In genomic region chr6:75145976-75146375, GRCh38 we compare ENCODE assay signal across 23 cellular contexts. TPM values are rescaled to one million over a fixed set of nuclear protein-coding genes. Genes with fewer than 3 reads are reported as not detected.
DNase-seq lines count a peak whose midpoint lies in the region; ATAC-seq and TF ChIP-seq lines count a peak whose summit lies in the region.
"Had no signal": no experiment of that assay in that cellular context is flagged by ENCODE, and none has a peak within 500 bp of the region (broad histone marks: within the 10 kb centered on the region; RNA-seq: fewer than 3 reads in every experiment).

No MANE protein-coding gene starts in this region.

- H3K36me3 Mint-ChIP-seq in endodermal cell (ENCODE audit: low read depth) (no peaks in the 10 kb centered on the region), osteocyte (ENCODE audit: unreplicated experiment) (peaks cover 51% of the 10 kb centered on the region)
- H3K36me3 Mint-ChIP-seq: CD4-positive, CD25-positive, alpha-beta regulatory T cell had no signal

- H4K20me1 ChIP-seq in OCI-LY1 (ENCODE audit: insufficient read depth, low read length): no peaks in the 10 kb centered on the region

- H3K27ac ChIP-seq in OCI-LY1 (ENCODE audit: low read depth, low read length, poor library complexity, severe bottlenecking) (no peak overlapping the region), endodermal cell (ENCODE audit: low read depth, low read length) (no peak overlapping the region)
- H3K27ac ChIP-seq: 22Rv1, PC-9, SJCRH30 had no signal

- no peak overlapping the region for H3K27ac Mint-ChIP-seq in endodermal cell
- H3K27ac Mint-ChIP-seq in osteocyte (ENCODE audit: unreplicated experiment): peak overlapping the region; percentile 39
- H3K27ac Mint-ChIP-seq: CD4-positive, CD25-positive, alpha-beta regulatory T cell had no signal

- no peaks in the 10 kb centered on the region for H3K27me3 ChIP-seq in OCI-LY1 (ENCODE audit: insufficient read depth, low read length)
- no peaks in the 10 kb centered on the region for H3K27me3 ChIP-seq in endodermal cell (ENCODE audit: control insufficient read depth, insufficient read depth, low read length, poor library complexity, severe bottlenecking)
- H3K27me3 ChIP-seq: BE2C, SJCRH30 had no signal

- H3K9me3 Mint-ChIP-seq in endodermal cell (no peaks in the 10 kb centered on the region), osteocyte (ENCODE audit: unreplicated experiment) (peaks cover 6% of the 10 kb centered on the region)

- no peak overlapping the region for H2AFZ ChIP-seq in OCI-LY1 (ENCODE audit: low read length)
- H2AFZ ChIP-seq: PC-9 had no signal

- no peaks in the 10 kb centered on the region for H3K9me3 ChIP-seq in OCI-LY1 (ENCODE audit: low read length)
- H3K9me3 ChIP-seq in endodermal cell (ENCODE audit: control insufficient read depth, low read length): no peaks in the 10 kb centered on the region
- H3K9me3 ChIP-seq: BE2C, SJCRH30 had no signal

- H3K9ac ChIP-seq in OCI-LY1 (ENCODE audit: low read length): no peak overlapping the region
- no peak overlapping the region for H3K9ac ChIP-seq in endodermal cell (ENCODE audit: extremely low read depth, low read length, poor library complexity, severe bottlenecking)

- H3K4me2 ChIP-seq in OCI-LY1 (ENCODE audit: low read length): no peak overlapping the region
- H3K4me2 ChIP-seq: PC-9 had no signal

- ATAC-seq in HG03460 (IDR thresholded peaks at IDR 0.05; ENCODE audit: unreplicated experiment): no peak
- ATAC-seq: HepG2 had no signal

- DNase-seq in DMS53 (lab: John Stamatoyannopoulos, UW): peak; percentile 28
- no peak for DNase-seq in DMS53 treated with DMSO at 0.1 percent for 48 hours (lab: John Stamatoyannopoulos, UW; ENCODE audit: unreplicated experiment)
- DNase-seq in endodermal cell: peak; percentile 54
- DNase-seq in osteocyte (ENCODE audit: extremely low spot score, unreplicated experiment): no peak
- no peak for DNase-seq in activated T-cell treated with anti-CD3 and anti-CD28 coated beads for 4 hours
- DNase-seq in activated CD4-positive, alpha-beta T cell treated with anti-CD3 and anti-CD28 coated beads for 48 hours: no peak
- DNase-seq: BE2C; CD4-positive, CD25-positive, alpha-beta regulatory T cell; COR-L47; DMS 273 treated with DMSO at 0.1 percent for 48 hours; GDM1; KG1; NCI-H1092; NCI-H1436 treated with DMSO at 0.1 percent for 48 hours; NCI-H2029; NCI-H345; NCI-H524 treated with DMSO at 0.1 percent for 48 hours; PC-9; SJCRH30 had no signal

- H3K9me2 ChIP-seq in OCI-LY1 (ENCODE audit: low read depth, low read length): no peaks in the 10 kb centered on the region

- no peaks in the 10 kb centered on the region for H3K4me1 Mint-ChIP-seq in endodermal cell
- peaks cover 54% of the 10 kb centered on the region for H3K4me1 Mint-ChIP-seq in osteocyte (ENCODE audit: unreplicated experiment)
- H3K4me1 Mint-ChIP-seq: CD4-positive, CD25-positive, alpha-beta regulatory T cell had no signal

- no peak overlapping the region for H3K4me3 ChIP-seq in OCI-LY1 (ENCODE audit: low read depth, low read length, poor library complexity, severe bottlenecking)
- no peak overlapping the region for H3K4me3 ChIP-seq in endodermal cell (ENCODE audit: low read length)
- H3K4me3 ChIP-seq: PC-9, SJCRH30 had no signal

- H3K4me3 Mint-ChIP-seq in endodermal cell: no peak overlapping the region
- H3K4me3 Mint-ChIP-seq in osteocyte (ENCODE audit: unreplicated experiment): no peak overlapping the region
- H3K4me3 Mint-ChIP-seq: CD4-positive, CD25-positive, alpha-beta regulatory T cell had no signal

- TF ChIP-seq CTCF in OCI-LY1 (IDR thresholded peaks at IDR 0.05; ENCODE audit: low read length) (peak; percentile 9; the same call in 1 of the 2 replicates), endodermal cell (conservative IDR thresholded peaks at IDR 0.05) (peak; percentile 51), osteocyte (IDR thresholded peaks at IDR 0.05) (peak; percentile 13)

- H3K36me3 ChIP-seq in OCI-LY1 (ENCODE audit: insufficient read depth, low read length) (no peaks in the 10 kb centered on the region), endodermal cell (ENCODE audit: control insufficient read depth, insufficient read depth, low read length) (no peaks in the 10 kb centered on the region)
- H3K36me3 ChIP-seq: BE2C had no signal

- H3K4me1 ChIP-seq in OCI-LY1 (ENCODE audit: insufficient read depth, low read length, severe bottlenecking) (no peaks in the 10 kb centered on the region), endodermal cell (ENCODE audit: control insufficient read depth, insufficient read depth, low read length) (no peaks in the 10 kb centered on the region)
- H3K4me1 ChIP-seq: BE2C, SJCRH30 had no signal

- no CpG with 5 or more reads among the region's 1 CpG for WGBS in endodermal cell (ENCODE audit: insufficient coverage in 1 of 2, insufficient read length in 1 of 2), 2 experiments

- H3K79me2 ChIP-seq in OCI-LY1 (ENCODE audit: insufficient read depth, low read length): no peaks in the 10 kb centered on the region

- no peaks in the 10 kb centered on the region for H3F3A ChIP-seq in OCI-LY1 (ENCODE audit: insufficient read depth, low read length)

- H3K27me3 Mint-ChIP-seq in endodermal cell (ENCODE audit: insufficient read depth) (no peaks in the 10 kb centered on the region), osteocyte (ENCODE audit: unreplicated experiment) (no peaks in the 10 kb centered on the region)

RNA-seq across cellular contexts. Expression of gene COL12A1, which starts 59.9 kb away (rescaled TPM):
- total RNA-seq in endodermal cell: under 1 TPM; 0.13 to 0.64 TPM
- polyA plus RNA-seq in endodermal cell (2013, experiment 1 of 2): 5.4 TPM
- polyA plus RNA-seq in endodermal cell (2013, experiment 2 of 2): 5.8 TPM
- 2,335 and 2,423 TPM in 2 replicates for total RNA-seq in osteocyte
- polyA plus RNA-seq: CD4-positive, CD25-positive, alpha-beta regulatory T cell; HepG2 had no signal

Comparison
In these comparisons a context has a peak if more than half of its experiments do, and no peak if none do; other contexts are left out.
1. DNase-seq: peak in DMS53 (single experiment) and endodermal cell (single experiment); none in DMS53 treated with DMSO at 0.1 percent for 48 hours (single experiment), osteocyte (single experiment), activated T-cell treated with anti-CD3 and anti-CD28 coated beads for 4 hours (single experiment) and activated CD4-positive, alpha-beta T cell treated with anti-CD3 and anti-CD28 coated beads for 48 hours (single experiment).
2. RNA of gene COL12A1, which starts 59.9 kb away (total RNA-seq): 2,335 to 2,423 TPM in osteocyte; 0.13 to 0.64 TPM in endodermal cell; every median in the first group is over 1,000 times any median in the second.
3. Peak in every context shown above with its lines, with median percentiles within 50 percentile points of each other: CTCF ChIP-seq.